ENCODE assay signal across 26 cellular contexts in the genomic region with DNA sequence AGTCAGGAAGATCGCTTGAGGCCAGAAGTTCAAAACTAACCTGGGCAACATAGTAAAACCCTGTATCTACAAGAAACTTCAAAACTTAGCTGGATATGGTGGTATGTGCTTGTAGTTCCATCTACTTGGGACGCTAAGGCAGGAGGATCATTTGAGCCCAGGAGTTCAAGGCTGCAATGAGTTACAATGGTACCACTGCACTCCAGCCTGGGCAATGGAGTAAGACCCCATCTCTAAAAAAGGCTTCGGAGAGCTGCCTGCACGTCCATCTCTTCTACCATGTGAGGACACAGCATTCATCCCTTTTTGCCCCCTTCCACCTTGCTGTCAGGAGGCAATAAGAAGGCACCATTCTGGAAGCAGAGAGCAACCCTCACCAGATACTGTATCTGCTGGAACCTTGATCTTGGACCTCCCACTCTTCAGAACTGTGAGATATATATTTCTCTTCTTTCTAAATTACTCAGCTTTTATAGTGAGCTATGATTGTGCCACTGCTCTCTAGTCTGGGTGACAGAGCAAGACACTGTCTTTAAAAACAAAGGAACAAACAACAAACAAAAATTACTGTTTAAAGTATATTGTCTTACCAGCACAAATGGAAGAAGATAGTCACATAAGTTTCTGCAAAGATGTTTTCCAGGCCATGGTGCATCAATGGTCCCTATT. TPM values are rescaled to one million over a fixed set of nuclear protein-coding genes. Genes with fewer than 3 reads are reported as not detected.
A peak's percentile ranks its signal among the peaks of the same experiment; 100 is the strongest.
DNase-seq lines count a peak whose midpoint lies in the region; ATAC-seq and FAIRE-seq lines count a peak whose summit lies in the region.
"Had no signal": no experiment of that assay in that cellular context is flagged by ENCODE, and none has a peak within 500 bp of the region (broad histone marks: within the 10 kb centered on the region; RNA-seq: fewer than 3 reads in every experiment).

No MANE protein-coding gene starts in this region.

- no peak for FAIRE-seq in urothelium cell line (lab: Jason Lieb, UNC)
- FAIRE-seq: A549, H54 had no signal

- peak; percentile 48 to 81 for ATAC-seq in activated naive CD4-positive, alpha-beta T cell treated with anti-CD3 and anti-CD28 coated beads, Interleukin-2, amount 50 U/mL, for 72 hours
- peak; percentile 63 for ATAC-seq in activated T-helper 17 cell treated with anti-CD3 and anti-CD28 coated beads, Interleukin-2, amount 50 U/mL, for 72 hours (replicated peaks)
- ATAC-seq in stimulated activated memory B cell treated with anti-CD40 and anti-IgM and Interleukin-4, amounts not matched to agents 10 μg/mL and 1 μg/mL and 100 μg/mL, for 72 hours = no peak
- ATAC-seq: A549, Panc1 had no signal

- no peaks in the 10 kb centered on the region for H3K27me3 Mint-ChIP-seq in IgD-negative memory B cell
- H3K27me3 Mint-ChIP-seq in activated T-helper 17 cell treated with anti-CD3 and anti-CD28 coated beads, Interleukin-2, amount 50 U/mL, for 72 hours = no peaks in the 10 kb centered on the region
- H3K27me3 Mint-ChIP-seq in stimulated activated memory B cell treated with anti-CD40 and anti-IgM and Interleukin-4, amounts not matched to agents 10 μg/mL and 1 μg/mL and 100 μg/mL, for 72 hours = no peaks in the 10 kb centered on the region
- H3K27me3 Mint-ChIP-seq: CD4-positive, alpha-beta memory T cell had no signal

- DNase-seq in activated naive CD4-positive, alpha-beta T cell treated with anti-CD3 and anti-CD28 coated beads, Interleukin-2, amount 50 U/mL, for 72 hours (ENCODE audit: low spot score in 2 of 2) = no peak
- DNase-seq in activated naive CD4-positive, alpha-beta T cell treated with Interleukin-2 at 50 U/mL for 16 hours = no peak
- DNase-seq in glomerular visceral epithelial cell (ENCODE audit: extremely low spot score) (no peak), urothelium cell line (ENCODE audit: low spot score) (no peak), middle frontal gyrus (ENCODE audit: extremely low spot score, low spot score) (no peak)
- DNase-seq: AML-193; C1 segment of cervical spinal cord; Caco-2; CD4-positive, alpha-beta memory T cell; DMS79; GF-D8; NCI-H1092; NCI-H1417 treated with DMSO at 0.1 percent for 48 hours; NCI-H1694 treated with DMSO at 0.1 percent for 48 hours; NCI-H2081; NCI-H2227 treated with DMSO at 0.1 percent for 48 hours; NCI-H510A; NCI-H69; SHP77 had no signal

- H3K4me1 Mint-ChIP-seq in IgD-negative memory B cell = peaks cover 44 to 72% (median 60%) of the 10 kb centered on the region in 3 donors
- H3K4me1 Mint-ChIP-seq in activated T-helper 17 cell treated with anti-CD3 and anti-CD28 coated beads, Interleukin-2, amount 50 U/mL, for 72 hours = peaks cover 14% of the 10 kb centered on the region
- peaks cover 65% of the 10 kb centered on the region for H3K4me1 Mint-ChIP-seq in stimulated activated memory B cell treated with anti-CD40 and anti-IgM and Interleukin-4, amounts not matched to agents 10 μg/mL and 1 μg/mL and 100 μg/mL, for 72 hours

- H3K9me3 Mint-ChIP-seq in activated naive CD4-positive, alpha-beta T cell treated with anti-CD3 and anti-CD28 coated beads, Interleukin-2, amount 50 U/mL, for 72 hours = peaks cover 0 to 9% of the 10 kb centered on the region in 2 donors
- H3K9me3 Mint-ChIP-seq in IgD-negative memory B cell = no peaks in the 10 kb centered on the region
- H3K9me3 Mint-ChIP-seq in activated T-helper 17 cell treated with anti-CD3 and anti-CD28 coated beads, Interleukin-2, amount 50 U/mL, for 72 hours = no peaks in the 10 kb centered on the region
- H3K9me3 Mint-ChIP-seq in stimulated activated memory B cell treated with anti-CD40 and anti-IgM and Interleukin-4, amounts not matched to agents 10 μg/mL and 1 μg/mL and 100 μg/mL, for 72 hours = no peaks in the 10 kb centered on the region
- H3K9me3 Mint-ChIP-seq: CD4-positive, alpha-beta memory T cell had no signal

- H3K36me3 Mint-ChIP-seq in activated naive CD4-positive, alpha-beta T cell treated with anti-CD3 and anti-CD28 coated beads, Interleukin-2, amount 50 U/mL, for 72 hours = peaks cover 7 to 19% of the 10 kb centered on the region in 2 donors
- H3K36me3 Mint-ChIP-seq in IgD-negative memory B cell = no peaks in the 10 kb centered on the region
- H3K36me3 Mint-ChIP-seq in activated T-helper 17 cell treated with anti-CD3 and anti-CD28 coated beads, Interleukin-2, amount 50 U/mL, for 72 hours (ENCODE audit: low read depth) = no peaks in the 10 kb centered on the region
- H3K36me3 Mint-ChIP-seq in stimulated activated memory B cell treated with anti-CD40 and anti-IgM and Interleukin-4, amounts not matched to agents 10 μg/mL and 1 μg/mL and 100 μg/mL, for 72 hours = no peaks in the 10 kb centered on the region

- peak overlapping the region in 3 of 4 donors; percentile 10 to 65 (median 34) for H3K4me3 Mint-ChIP-seq in IgD-negative memory B cell
- H3K4me3 Mint-ChIP-seq in activated T-helper 17 cell treated with anti-CD3 and anti-CD28 coated beads, Interleukin-2, amount 50 U/mL, for 72 hours = no peak overlapping the region
- no peak overlapping the region for H3K4me3 Mint-ChIP-seq in stimulated activated memory B cell treated with anti-CD40 and anti-IgM and Interleukin-4, amounts not matched to agents 10 μg/mL and 1 μg/mL and 100 μg/mL, for 72 hours
- H3K4me3 Mint-ChIP-seq: CD4-positive, alpha-beta memory T cell had no signal

- H3K27ac Mint-ChIP-seq in activated naive CD4-positive, alpha-beta T cell treated with anti-CD3 and anti-CD28 coated beads, Interleukin-2, amount 50 U/mL, for 72 hours = no peak overlapping the region
- peak overlapping the region; percentile 2 to 41 (median 25) for H3K27ac Mint-ChIP-seq in IgD-negative memory B cell
- peak overlapping the region; percentile 35 for H3K27ac Mint-ChIP-seq in activated T-helper 17 cell treated with anti-CD3 and anti-CD28 coated beads, Interleukin-2, amount 50 U/mL, for 72 hours
- H3K27ac Mint-ChIP-seq in stimulated activated memory B cell treated with anti-CD40 and anti-IgM and Interleukin-4, amounts not matched to agents 10 μg/mL and 1 μg/mL and 100 μg/mL, for 72 hours = peak overlapping the region; percentile 68
- H3K27ac Mint-ChIP-seq: CD4-positive, alpha-beta memory T cell had no signal

RNA-seq across cellular contexts. Expression of gene BTLA, which starts 4.2 kb away (rescaled TPM):
- 10 to 100 TPM; 25.5 to 38.0 TPM for total RNA-seq in activated naive CD4-positive, alpha-beta T cell treated with anti-CD3 and anti-CD28 coated beads, Interleukin-2, amount 50 U/mL, for 72 hours
- polyA plus RNA-seq in IgD-negative memory B cell = 85.4 TPM
- 10 to 100 TPM; 10.4 to 14.2 TPM for total RNA-seq in activated T-helper 17 cell treated with anti-CD3 and anti-CD28 coated beads, Interleukin-2, amount 50 U/mL, for 72 hours
- total RNA-seq: Caco-2, SK-MEL-5 had no signal

RNA-seq across cellular contexts. Expression of gene ATG3, which starts 58.3 kb away (rescaled TPM):
- total RNA-seq in activated naive CD4-positive, alpha-beta T cell treated with anti-CD3 and anti-CD28 coated beads, Interleukin-2, amount 50 U/mL, for 72 hours = 10 to 100 TPM; 52.5 to 55.3 TPM
- polyA plus RNA-seq in IgD-negative memory B cell = 61.7 TPM
- total RNA-seq in activated T-helper 17 cell treated with anti-CD3 and anti-CD28 coated beads, Interleukin-2, amount 50 U/mL, for 72 hours = 10 to 100 TPM; 34.6 to 65.3 TPM

RNA-seq across cellular contexts. Expression of gene SLC35A5, which starts 58.4 kb away (rescaled TPM):
- 10 to 100 TPM in 1 of 2 donors, 1 to 10 TPM in 1; 8.5 to 17.4 TPM for total RNA-seq in activated naive CD4-positive, alpha-beta T cell treated with anti-CD3 and anti-CD28 coated beads, Interleukin-2, amount 50 U/mL, for 72 hours
- polyA plus RNA-seq in IgD-negative memory B cell = 28.0 TPM
- total RNA-seq in activated T-helper 17 cell treated with anti-CD3 and anti-CD28 coated beads, Interleukin-2, amount 50 U/mL, for 72 hours = 10 to 100 TPM; 18.1 to 19.8 TPM

Comparison
In these comparisons a context has a peak if more than half of its experiments do, and no peak if none do; other contexts are left out.
1. H3K27ac Mint-ChIP-seq: peak in IgD-negative memory B cell (3 of 3), activated T-helper 17 cell treated with anti-CD3 and anti-CD28 coated beads, Interleukin-2, amount 50 U/mL, for 72 hours (single experiment) and stimulated activated memory B cell treated with anti-CD40 and anti-IgM and Interleukin-4, amounts not matched to agents 10 μg/mL and 1 μg/mL and 100 μg/mL, for 72 hours (single experiment); none in activated naive CD4-positive, alpha-beta T cell treated with anti-CD3 and anti-CD28 coated beads, Interleukin-2, amount 50 U/mL, for 72 hours (0 of 2).
2. H3K4me3 Mint-ChIP-seq: peak in IgD-negative memory B cell (3 of 4); none in activated T-helper 17 cell treated with anti-CD3 and anti-CD28 coated beads, Interleukin-2, amount 50 U/mL, for 72 hours (single experiment) and stimulated activated memory B cell treated with anti-CD40 and anti-IgM and Interleukin-4, amounts not matched to agents 10 μg/mL and 1 μg/mL and 100 μg/mL, for 72 hours (single experiment).